ENCODE assay signal across 8 cellular contexts in genomic region chr10:35774109-35774508, GRCh38.
"Had no signal": no experiment of that assay in that cellular context is flagged by ENCODE, and none has a peak within 500 bp of the region (broad histone marks: within the 10 kb centered on the region; RNA-seq: fewer than 3 reads in every experiment).

No MANE protein-coding gene starts in this region.

- H2AFZ ChIP-seq: GM23248 had no signal

- H3K4me3 ChIP-seq: GM23248 had no signal

- H3K27me3 Mint-ChIP-seq: IgD-negative memory B cell had no signal

- H3K4me1 Mint-ChIP-seq: IgD-negative memory B cell had no signal

- DNase-seq: GM23248, H9, HCEC 1CT, KG1 had no signal

- H3K9ac ChIP-seq: GM23248 had no signal

- H3K27ac Mint-ChIP-seq: H9, IgD-negative memory B cell had no signal

- H3K27ac ChIP-seq: GM23248 had no signal

- H3K4me3 Mint-ChIP-seq: H9, IgD-negative memory B cell had no signal

- FAIRE-seq: H1, H54, HTR-8/SVneo had no signal
